9 cellular contexts compared by ENCODE assay signal in the genomic region with DNA sequence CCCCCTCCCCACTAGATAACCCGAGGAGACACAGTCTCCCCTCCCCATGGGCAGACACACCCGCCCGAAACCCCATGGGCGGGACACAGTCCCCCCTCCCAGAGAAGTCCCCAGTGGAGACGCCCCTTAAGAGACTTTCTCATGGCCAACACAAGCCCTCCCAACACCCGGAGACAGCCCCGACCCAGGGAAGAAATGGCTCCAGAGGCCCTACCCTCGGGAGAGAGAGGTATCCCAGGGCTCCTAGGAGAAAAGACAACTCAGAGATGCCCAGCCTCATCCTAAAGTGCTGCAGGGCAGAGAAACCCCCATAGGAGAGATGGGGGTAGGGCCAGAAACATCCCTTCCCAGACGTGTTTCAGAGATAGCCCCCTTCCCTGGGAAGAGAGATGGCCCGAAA. TPM values are rescaled to one million over a fixed set of nuclear protein-coding genes. Genes with fewer than 3 reads are reported as not detected.
A peak's percentile ranks its signal among the peaks of the same experiment; 100 is the strongest.
DNase-seq lines count a peak whose midpoint lies in the region; TF ChIP-seq lines count a peak whose summit lies in the region.
"Had no signal": no experiment of that assay in that cellular context is flagged by ENCODE, and none has a peak within 500 bp of the region (broad histone marks: within the 10 kb centered on the region; RNA-seq: fewer than 3 reads in every experiment).

No MANE protein-coding gene starts in this region.

- H3K4me1 Mint-ChIP-seq in dendritic cell treated with granulocyte-macrophage colony-stimulating factor and Interleukin-4, amounts not matched to agents 40 ng/mL and 50 ng/mL, for 4 days (ENCODE audit: low read depth), result peaks cover 16% of the 10 kb centered on the region

- H4K91ac ChIP-seq in neuronal stem cell (ENCODE audit: low read depth, low read length, poor library complexity), result no peak overlapping the region

- H3K9ac ChIP-seq in KMS-11, result no peak overlapping the region; the same call in 1 of the 2 replicates
- H3K9ac ChIP-seq in neuronal stem cell (ENCODE audit: low read depth, low read length, poor library complexity), result no peak overlapping the region

- no peaks in the 10 kb centered on the region for H3K36me3 Mint-ChIP-seq in dendritic cell treated with granulocyte-macrophage colony-stimulating factor and Interleukin-4, amounts not matched to agents 40 ng/mL and 50 ng/mL, for 4 days (ENCODE audit: low read depth)

- no peak overlapping the region for H3K14ac ChIP-seq in neuronal stem cell (ENCODE audit: low read length)

- peak overlapping the region; percentile 89 for H3K18ac ChIP-seq in neuronal stem cell (ENCODE audit: low read length)

- peak overlapping the region; percentile 49 for H2BK120ac ChIP-seq in neuronal stem cell (ENCODE audit: low read depth, low read length)

- TF ChIP-seq CTCF in BJ (IDR thresholded peaks at IDR 0.05; ENCODE audit: insufficient read depth, low read depth, low read length) (no peak), KMS-11 (conservative IDR thresholded peaks at IDR 0.05; ENCODE audit: low read depth, low read length) (no peak), GM13977 (IDR thresholded peaks at IDR 0.05; ENCODE audit: extremely low read depth, insufficient read depth, missing control alignments) (no peak)

- no peak overlapping the region for H3K4ac ChIP-seq in neuronal stem cell (ENCODE audit: low read length)

- no peaks in the 10 kb centered on the region for H3K9me3 Mint-ChIP-seq in dendritic cell treated with granulocyte-macrophage colony-stimulating factor and Interleukin-4, amounts not matched to agents 40 ng/mL and 50 ng/mL, for 4 days

- H3K4me3 ChIP-seq in BJ (ENCODE audit: low read depth, low read length) (peak overlapping the region; percentile 63), KMS-11 (IDR thresholded peaks at IDR 0.05; ENCODE audit: insufficient read depth, low read depth, low read length) (no peak overlapping the region), neuronal stem cell (ENCODE audit: low read length in 2 of 2) (no peak overlapping the region)

- no peak overlapping the region for H3K27ac ChIP-seq in KMS-11
- H3K27ac ChIP-seq in neuronal stem cell (replicated peaks; ENCODE audit: low read length), result peak overlapping the region; percentile 62
- H3K27ac ChIP-seq: HL-60 had no signal

- H2AFZ ChIP-seq in KMS-11 (ENCODE audit: low read depth), result peak overlapping the region; percentile 52; the same call in 1 of the 2 replicates
- H2AFZ ChIP-seq in neuronal stem cell (ENCODE audit: low read length), result peak overlapping the region; percentile 59

- no peaks in the 10 kb centered on the region for H3K36me3 ChIP-seq in BJ (ENCODE audit: control insufficient read depth, insufficient read depth, low read length)
- no peaks in the 10 kb centered on the region for H3K36me3 ChIP-seq in KMS-11 (ENCODE audit: insufficient read depth)
- peaks cover 3 to 21% of the 10 kb centered on the region in 2 donors for H3K36me3 ChIP-seq in neuronal stem cell (replicated peaks in 1 of 2; ENCODE audit: control insufficient read depth in 2 of 2, insufficient read depth in 2 of 2, low read length in 2 of 2)

- H4K8ac ChIP-seq in neuronal stem cell (ENCODE audit: low read depth, low read length), result no peak overlapping the region

- POLR2A ChIA-PET in BJ (lab: Charles Lee), result no interaction called here

- no peak overlapping the region for H3K23ac ChIP-seq in neuronal stem cell (ENCODE audit: low read depth, low read length, poor library complexity)

- intact Hi-C loops in dendritic cell treated with granulocyte-macrophage colony-stimulating factor and Interleukin-4, amounts not matched to agents 40 ng/mL and 50 ng/mL, for 4 days (cut with micrococcal nuclease), result no loop called here

- peak overlapping the region; percentile 71 for H2AK5ac ChIP-seq in neuronal stem cell (ENCODE audit: low read depth, low read length)

- peak overlapping the region; percentile 1 for H2BK15ac ChIP-seq in neuronal stem cell (ENCODE audit: low read length)

- peaks cover 6% of the 10 kb centered on the region for H3K79me1 ChIP-seq in neuronal stem cell (ENCODE audit: low read depth, low read length)

- peak overlapping the region; percentile 84 for H2BK5ac ChIP-seq in neuronal stem cell (ENCODE audit: low read length)

- no CpG with 5 or more reads among the region's 10 CpGs for WGBS in neuronal stem cell (ENCODE audit: extremely low coverage in 2 of 2, insufficient read length in 2 of 2, insufficient replicate concordance in 1 of 2), 2 donors

- H3K4me1 ChIP-seq in KMS-11 (ENCODE audit: low read depth, poor library complexity, severe bottlenecking), result peaks cover 15% of the 10 kb centered on the region
- H3K4me1 ChIP-seq in neuronal stem cell (ENCODE audit: control insufficient read depth in 2 of 2, insufficient read depth in 1 of 2, low read depth in 1 of 2, low read length in 2 of 2), result peaks cover 25 to 30% of the 10 kb centered on the region in 2 donors

- peaks cover 47% of the 10 kb centered on the region for H3K27me3 Mint-ChIP-seq in dendritic cell treated with granulocyte-macrophage colony-stimulating factor and Interleukin-4, amounts not matched to agents 40 ng/mL and 50 ng/mL, for 4 days

- H3K27me3 ChIP-seq in BJ (ENCODE audit: control insufficient read depth, insufficient read depth, low read length) (no peaks in the 10 kb centered on the region; the same call in 1 of the 2 replicates), KMS-11 (ENCODE audit: insufficient read depth, low read depth) (no peaks in the 10 kb centered on the region), neuronal stem cell (ENCODE audit: control insufficient read depth in 3 of 3, insufficient read depth in 3 of 3, low read depth in 1 of 3, low read length in 3 of 3) (no peaks in the 10 kb centered on the region)

- DNase-seq in BJ (ENCODE audit: low read depth), result no peak
- DNase-seq in neuronal stem cell (ENCODE audit: low spot score), result no peak
- no peak for DNase-seq in NCI-H1417 treated with DMSO at 0.1 percent for 48 hours (lab: John Stamatoyannopoulos, UW)
- no peak for DNase-seq in GM19240 (ENCODE audit: insufficient read length, low spot score)
- DNase-seq in glomerular visceral epithelial cell (ENCODE audit: extremely low spot score), result no peak
- no peak for DNase-seq in GM13977 (ENCODE audit: low spot score)

- no peaks in the 10 kb centered on the region for H4K20me1 ChIP-seq in KMS-11 (ENCODE audit: insufficient read depth)

- H3K4me2 ChIP-seq in KMS-11, result peak overlapping the region; percentile 48; the same call in 1 of the 2 replicates
- H3K4me2 ChIP-seq in neuronal stem cell (ENCODE audit: insufficient read depth, low read length, poor library complexity, severe bottlenecking), result peak overlapping the region; percentile 43

- H2BK12ac ChIP-seq in neuronal stem cell (ENCODE audit: low read length), result no peak overlapping the region

- H3K9me3 ChIP-seq in neuronal stem cell (replicated peaks in 1 of 2; ENCODE audit: control insufficient read depth in 2 of 2, insufficient read depth in 1 of 2, low read depth in 1 of 2, low read length in 2 of 2), result no peaks in the 10 kb centered on the region

- H3K4me3 Mint-ChIP-seq in dendritic cell treated with granulocyte-macrophage colony-stimulating factor and Interleukin-4, amounts not matched to agents 40 ng/mL and 50 ng/mL, for 4 days, result peak overlapping the region; percentile 54

- CTCF ChIA-PET in BJ (lab: Yijun Ruan, JAX), result interaction anchor here (0.7 kb wide), 1 partner anchor 39 kb away, joined by 4 read pairs; no protein-coding TSS in a partner anchor

- no peaks in the 10 kb centered on the region for H3K79me2 ChIP-seq in KMS-11 (ENCODE audit: insufficient read depth, low read depth)

- H3K27ac Mint-ChIP-seq in dendritic cell treated with granulocyte-macrophage colony-stimulating factor and Interleukin-4, amounts not matched to agents 40 ng/mL and 50 ng/mL, for 4 days, result peak overlapping the region; percentile 50

- in situ Hi-C loops in GM13977 (cut with MboI; ENCODE audit: low pct_unique_long_range_greater_than_20kb, low sequenced_read_pairs, unreplicated experiment), result no loop called here

RNA-seq across cellular contexts. Expression of gene PCDH1, which starts 27.4 kb away (rescaled TPM):
- 0.91 and 2.1 TPM in 2 replicates for polyA plus RNA-seq in BJ (2011; rRNA removed)
- 3.3 and 3.4 TPM in 2 replicates for polyA minus RNA-seq in BJ (2011; rRNA and poly(A)+ RNA removed)
- 7.6 TPM for polyA plus RNA-seq in neuronal stem cell (2013, experiment 1 of 2)
- 7.7 TPM for polyA plus RNA-seq in neuronal stem cell (2013, experiment 2 of 2)
